ENCODE assay signal across 33 cellular contexts in genomic region chr3:40088527-40089170, GRCh38.
"Had no signal": no experiment of that assay in that cellular context is flagged by ENCODE, and none has a peak within 500 bp of the region (broad histone marks: within the 10 kb centered on the region; RNA-seq: fewer than 3 reads in every experiment).

No MANE protein-coding gene starts in this region.

- H3K27ac Mint-ChIP-seq: activated CD4-positive, alpha-beta memory T cell treated with anti-CD3 and anti-CD28 coated beads, Interleukin-2, amount 10 ng/mL, durations not matched to agents 7 days and 5 days; activated CD4-positive, alpha-beta T cell treated with anti-CD3 and anti-CD28 coated beads, Interleukin-2, amount 10 ng/mL, durations not matched to agents 7 days and 5 days; activated CD8-positive, alpha-beta memory T cell treated with anti-CD3 and anti-CD28 coated beads, Interleukin-2, amount 10 ng/mL, durations not matched to agents 7 days and 5 days; activated naive CD4-positive, alpha-beta T cell treated with anti-CD3 and anti-CD28 coated beads, Interleukin-2, amount 50 U/mL, for 24 hours; activated naive CD8-positive, alpha-beta T cell treated with anti-CD3 and anti-CD28 coated beads, Interleukin-2, amount 50 U/mL, for 24 hours; activated T-helper 2 cell treated with anti-CD3 and anti-CD28 coated beads, Interferon-gamma antibody, Interleukin-2, Interleukin-4, amounts not matched to agents 10 μg/mL and 5 μg/mL and 100 μg/mL, durations not matched to agents 14 hours and 24 hours and 36 hours; effector memory CD8-positive, alpha-beta T cell; naive B cell; nephron progenitor cell; T-helper 17 cell had no signal

- H3K36me3 Mint-ChIP-seq: activated CD8-positive, alpha-beta memory T cell treated with anti-CD3 and anti-CD28 coated beads, Interleukin-2, amount 10 ng/mL, durations not matched to agents 7 days and 5 days; activated naive CD4-positive, alpha-beta T cell treated with anti-CD3 and anti-CD28 coated beads, Interleukin-2, amount 50 U/mL, for 24 hours; naive B cell had no signal

- H3K4me1 Mint-ChIP-seq: activated CD4-positive, alpha-beta memory T cell treated with anti-CD3 and anti-CD28 coated beads, Interleukin-2, amount 10 ng/mL, durations not matched to agents 7 days and 5 days; activated CD4-positive, alpha-beta T cell treated with anti-CD3 and anti-CD28 coated beads, Interleukin-2, amount 10 ng/mL, durations not matched to agents 7 days and 5 days; activated CD8-positive, alpha-beta memory T cell treated with anti-CD3 and anti-CD28 coated beads, Interleukin-2, amount 10 ng/mL, durations not matched to agents 7 days and 5 days; activated naive CD4-positive, alpha-beta T cell treated with anti-CD3 and anti-CD28 coated beads, Interleukin-2, amount 50 U/mL, for 24 hours; activated naive CD8-positive, alpha-beta T cell treated with anti-CD3 and anti-CD28 coated beads, Interleukin-2, amount 50 U/mL, for 24 hours; naive B cell; nephron progenitor cell; T-helper 17 cell had no signal

- H3K4me1 ChIP-seq: foreskin keratinocyte, heart right ventricle, prostate gland had no signal

- H3K9me3 Mint-ChIP-seq: activated CD4-positive, alpha-beta memory T cell treated with anti-CD3 and anti-CD28 coated beads, Interleukin-2, amount 10 ng/mL, durations not matched to agents 7 days and 5 days; activated CD4-positive, alpha-beta T cell treated with anti-CD3 and anti-CD28 coated beads, Interleukin-2, amount 10 ng/mL, durations not matched to agents 7 days and 5 days; activated naive CD4-positive, alpha-beta T cell treated with anti-CD3 and anti-CD28 coated beads, Interleukin-2, amount 50 U/mL, for 24 hours; activated naive CD8-positive, alpha-beta T cell treated with anti-CD3 and anti-CD28 coated beads, Interleukin-2, amount 50 U/mL, for 24 hours; activated T-helper 2 cell treated with anti-CD3 and anti-CD28 coated beads, Interferon-gamma antibody, Interleukin-2, Interleukin-4, amounts not matched to agents 10 μg/mL and 5 μg/mL and 100 μg/mL, durations not matched to agents 14 hours and 24 hours and 36 hours; effector memory CD8-positive, alpha-beta T cell had no signal

- H3K4me3 Mint-ChIP-seq: activated CD4-positive, alpha-beta memory T cell treated with anti-CD3 and anti-CD28 coated beads, Interleukin-2, amount 10 ng/mL, durations not matched to agents 7 days and 5 days; activated CD4-positive, alpha-beta T cell treated with anti-CD3 and anti-CD28 coated beads, Interleukin-2, amount 10 ng/mL, durations not matched to agents 7 days and 5 days; activated CD8-positive, alpha-beta memory T cell treated with anti-CD3 and anti-CD28 coated beads, Interleukin-2, amount 10 ng/mL, durations not matched to agents 7 days and 5 days; activated naive CD4-positive, alpha-beta T cell treated with anti-CD3 and anti-CD28 coated beads, Interleukin-2, amount 50 U/mL, for 24 hours; activated naive CD8-positive, alpha-beta T cell treated with anti-CD3 and anti-CD28 coated beads, Interleukin-2, amount 50 U/mL, for 24 hours; effector memory CD8-positive, alpha-beta T cell; naive B cell; nephron progenitor cell; T-helper 17 cell had no signal

- H3K27me3 ChIP-seq: cardiac muscle cell, dorsolateral prefrontal cortex, foreskin keratinocyte, ovary, tibial nerve had no signal

- H3K9me3 ChIP-seq: left lung, lower lobe of right lung, ovary, prostate gland, tibial nerve had no signal

- H3K4me3 ChIP-seq: cardiac muscle cell, coronary artery, dorsolateral prefrontal cortex, heart right ventricle, left lung, lower lobe of right lung, ovary, prostate gland, smooth muscle cell, tibial nerve had no signal

- DNase-seq: activated CD4-positive, alpha-beta memory T cell treated with anti-CD3 and anti-CD28 coated beads, Interleukin-2, amount 10 ng/mL, durations not matched to agents 7 days and 5 days; activated CD4-positive, alpha-beta T cell treated with anti-CD3 and anti-CD28 coated beads for 1 hour; activated CD4-positive, alpha-beta T cell treated with anti-CD3 and anti-CD28 coated beads, Interleukin-2, amount 10 ng/mL, durations not matched to agents 7 days and 5 days; activated CD8-positive, alpha-beta memory T cell treated with anti-CD3 and anti-CD28 coated beads, Interleukin-2, amount 10 ng/mL, durations not matched to agents 7 days and 5 days; activated naive CD8-positive, alpha-beta T cell treated with anti-CD3 and anti-CD28 coated beads, Interleukin-2, amount 50 U/mL, for 24 hours; activated T-cell treated with anti-CD3 and anti-CD28 coated beads, Interleukin-2, amount 50 U/mL, for 48 hours; amygdala; cerebellar nuclear complex; dorsolateral prefrontal cortex; effector memory CD8-positive, alpha-beta T cell; foreskin keratinocyte; heart right ventricle; left lung; lower lobe of right lung; mesendoderm; naive B cell; nephron progenitor cell; ovary; retina; stimulated activated CD4-positive, alpha-beta T cell treated with anti-CD3 and anti-CD28 coated beads, Interleukin-1b, Interleukin-23, amount 100 ng/mL, for 48 hours; stimulated activated CD4-positive, alpha-beta T cell treated with anti-CD3 and anti-CD28 coated beads, Interleukin-4, amount 100 ng/mL, for 4 hours; stimulated activated CD8-positive, alpha-beta memory T cell treated with anti-CD3 and anti-CD28 coated beads, Interleukin-4, amount 100 ng/mL, for 48 hours; stimulated activated naive CD4-positive, alpha-beta T cell treated with Interleukin-2 at 50 U/mL for 16 hours; T-helper 17 cell; T1000 had no signal

- H3K27me3 Mint-ChIP-seq: activated CD4-positive, alpha-beta memory T cell treated with anti-CD3 and anti-CD28 coated beads, Interleukin-2, amount 10 ng/mL, durations not matched to agents 7 days and 5 days; activated CD4-positive, alpha-beta T cell treated with anti-CD3 and anti-CD28 coated beads, Interleukin-2, amount 10 ng/mL, durations not matched to agents 7 days and 5 days; activated naive CD8-positive, alpha-beta T cell treated with anti-CD3 and anti-CD28 coated beads, Interleukin-2, amount 50 U/mL, for 24 hours; T-helper 17 cell had no signal

- H3K36me3 ChIP-seq: cardiac muscle cell, heart right ventricle, left lung, lower lobe of right lung, ovary, prostate gland, tibial nerve had no signal

- H3K27ac ChIP-seq: cardiac muscle cell, coronary artery, foreskin keratinocyte, heart right ventricle, left lung, lower lobe of right lung, ovary, prostate gland had no signal

- ATAC-seq: activated CD8-positive, alpha-beta memory T cell treated with anti-CD3 and anti-CD28 coated beads, Interleukin-2, amount 10 ng/mL, durations not matched to agents 7 days and 5 days; activated naive CD8-positive, alpha-beta T cell treated with anti-CD3 and anti-CD28 coated beads, Interleukin-2, amount 50 U/mL, for 24 hours; effector memory CD8-positive, alpha-beta T cell; heart right ventricle; left lung; sciatic nerve; T-helper 17 cell had no signal
